ENCODE assay signal across 27 cellular contexts in genomic region chr7:149817836-149818535, GRCh38. TPM values are rescaled to one million over a fixed set of nuclear protein-coding genes. Genes with fewer than 3 reads are reported as not detected.
"Had no signal": no experiment of that assay in that cellular context is flagged by ENCODE, and none has a peak within 500 bp of the region (broad histone marks: within the 10 kb centered on the region; RNA-seq: fewer than 3 reads in every experiment).

No MANE protein-coding gene starts in this region.

- DNase-seq: activated CD4-positive, alpha-beta T cell treated with anti-CD3 and anti-CD28 coated beads for 1 hour; activated CD4-positive, alpha-beta T cell treated with anti-CD3 and anti-CD28 coated beads, Interleukin-2, amount 10 ng/mL, durations not matched to agents 24 days and 14 days; activated CD4-positive, alpha-beta T cell treated with anti-CD3 and anti-CD28 coated beads, Interleukin-2, amount 50 U/mL, for 48 hours; activated CD8-positive, alpha-beta memory T cell treated with anti-CD3 and anti-CD28 coated beads for 24 hours; activated gamma-delta T cell treated with Interleukin-2 at 50 U/mL for 16 hours; activated naive CD4-positive, alpha-beta T cell treated with anti-CD3 and anti-CD28 coated beads, Interleukin-2, amount 10 ng/mL, durations not matched to agents 7 days and 5 days; activated naive CD8-positive, alpha-beta T cell treated with anti-CD3 and anti-CD28 coated beads for 36 hours; activated T-cell treated with anti-CD3 and anti-CD28 coated beads for 4 hours; activated T-cell treated with anti-CD3 and anti-CD28 coated beads, Interleukin-2, amount 50 U/mL, for 48 hours; caudate nucleus; Karpas-422; MM.1S; NCI-H1105; NCI-H1436; NCI-H1694 treated with DMSO at 0.1 percent for 48 hours; NCI-H2029 treated with DMSO at 0.1 percent for 48 hours; NCI-H345; NCI-H510A; NCI-H526 treated with DMSO at 0.1 percent for 48 hours; NCI-H82; OCI-M1; SHP77 treated with DMSO at 0.1 percent for 48 hours; T-helper 9 cell had no signal

- ATAC-seq: Panc1, WTC11 had no signal

- H3K27ac ChIP-seq: RWPE1 had no signal

RNA-seq across cellular contexts. Expression of gene ZNF467, which starts 44.6 kb away (rescaled TPM):
- total RNA-seq: activated T-helper 2 cell treated with anti-CD3 and anti-CD28 coated beads, Interferon-gamma antibody, Interleukin-2, Interleukin-4, amounts not matched to agents 10 μg/mL and 5 μg/mL and 100 μg/mL, durations not matched to agents 14 hours and 24 hours and 36 hours had no signal
